1 cellular context compared by ENCODE assay signal in genomic region chr2:24792874-24793751, GRCh38.
A peak's percentile ranks its signal among the peaks of the same experiment; 100 is the strongest.
TF ChIP-seq lines count a peak whose summit lies in the region.

A gene with protein sequence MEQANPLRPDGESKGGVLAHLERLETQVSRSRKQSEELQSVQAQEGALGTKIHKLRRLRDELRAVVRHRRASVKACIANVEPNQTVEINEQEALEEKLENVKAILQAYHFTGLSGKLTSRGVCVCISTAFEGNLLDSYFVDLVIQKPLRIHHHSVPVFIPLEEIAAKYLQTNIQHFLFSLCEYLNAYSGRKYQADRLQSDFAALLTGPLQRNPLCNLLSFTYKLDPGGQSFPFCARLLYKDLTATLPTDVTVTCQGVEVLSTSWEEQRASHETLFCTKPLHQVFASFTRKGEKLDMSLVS (plus strand): TSS chr2:24793425. CDS start chr2:24793920, 495 bp downstream.
PTRHD1 (minus strand) TSS chr2:24793391; CDS start chr2:24793377, 14 bp downstream.

TF ChIP-seq in WTC11, 78 proteins besides CTCF, POLR2A, EP300 and RAD21 (continued from another document):
- TF ChIP-seq FOXP4 (CRISPR knock-in tag; IDR thresholded peaks at IDR 0.05) (no peak; the same call in 1 of the 2 replicates), ZNF121 (CRISPR knock-in tag; IDR thresholded peaks at IDR 0.05) (no peak), MLX (CRISPR knock-in tag; IDR thresholded peaks at IDR 0.05) (no peak), AR (CRISPR knock-in tag; IDR thresholded peaks at IDR 0.05) (peak; percentile 80; the same call in 1 of the 2 replicates), MXD4 (CRISPR knock-in tag; IDR thresholded peaks at IDR 0.05; ENCODE audit: borderline replicate concordance) (no peak), CREM (CRISPR knock-in tag; IDR thresholded peaks at IDR 0.05) (peak; percentile 34; the same call in 1 of the 2 replicates), ATF2 (CRISPR knock-in tag; IDR thresholded peaks at IDR 0.05; ENCODE audit: borderline replicate concordance, low read depth) (no peak), ZBTB43 (CRISPR knock-in tag; IDR thresholded peaks at IDR 0.05) (peak; percentile 90), GTF2I (CRISPR knock-in tag; conservative IDR thresholded peaks at IDR 0.05) (no peak)
- TF ChIP-seq, protein P1, sequence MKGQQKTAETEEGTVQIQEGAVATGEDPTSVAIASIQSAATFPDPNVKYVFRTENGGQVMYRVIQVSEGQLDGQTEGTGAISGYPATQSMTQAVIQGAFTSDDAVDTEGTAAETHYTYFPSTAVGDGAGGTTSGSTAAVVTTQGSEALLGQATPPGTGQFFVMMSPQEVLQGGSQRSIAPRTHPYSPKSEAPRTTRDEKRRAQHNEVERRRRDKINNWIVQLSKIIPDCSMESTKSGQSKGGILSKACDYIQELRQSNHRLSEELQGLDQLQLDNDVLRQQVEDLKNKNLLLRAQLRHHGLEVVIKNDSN (CRISPR knock-in tag; IDR thresholded peaks at IDR 0.05) = no peak
- TF ChIP-seq, protein P2, sequence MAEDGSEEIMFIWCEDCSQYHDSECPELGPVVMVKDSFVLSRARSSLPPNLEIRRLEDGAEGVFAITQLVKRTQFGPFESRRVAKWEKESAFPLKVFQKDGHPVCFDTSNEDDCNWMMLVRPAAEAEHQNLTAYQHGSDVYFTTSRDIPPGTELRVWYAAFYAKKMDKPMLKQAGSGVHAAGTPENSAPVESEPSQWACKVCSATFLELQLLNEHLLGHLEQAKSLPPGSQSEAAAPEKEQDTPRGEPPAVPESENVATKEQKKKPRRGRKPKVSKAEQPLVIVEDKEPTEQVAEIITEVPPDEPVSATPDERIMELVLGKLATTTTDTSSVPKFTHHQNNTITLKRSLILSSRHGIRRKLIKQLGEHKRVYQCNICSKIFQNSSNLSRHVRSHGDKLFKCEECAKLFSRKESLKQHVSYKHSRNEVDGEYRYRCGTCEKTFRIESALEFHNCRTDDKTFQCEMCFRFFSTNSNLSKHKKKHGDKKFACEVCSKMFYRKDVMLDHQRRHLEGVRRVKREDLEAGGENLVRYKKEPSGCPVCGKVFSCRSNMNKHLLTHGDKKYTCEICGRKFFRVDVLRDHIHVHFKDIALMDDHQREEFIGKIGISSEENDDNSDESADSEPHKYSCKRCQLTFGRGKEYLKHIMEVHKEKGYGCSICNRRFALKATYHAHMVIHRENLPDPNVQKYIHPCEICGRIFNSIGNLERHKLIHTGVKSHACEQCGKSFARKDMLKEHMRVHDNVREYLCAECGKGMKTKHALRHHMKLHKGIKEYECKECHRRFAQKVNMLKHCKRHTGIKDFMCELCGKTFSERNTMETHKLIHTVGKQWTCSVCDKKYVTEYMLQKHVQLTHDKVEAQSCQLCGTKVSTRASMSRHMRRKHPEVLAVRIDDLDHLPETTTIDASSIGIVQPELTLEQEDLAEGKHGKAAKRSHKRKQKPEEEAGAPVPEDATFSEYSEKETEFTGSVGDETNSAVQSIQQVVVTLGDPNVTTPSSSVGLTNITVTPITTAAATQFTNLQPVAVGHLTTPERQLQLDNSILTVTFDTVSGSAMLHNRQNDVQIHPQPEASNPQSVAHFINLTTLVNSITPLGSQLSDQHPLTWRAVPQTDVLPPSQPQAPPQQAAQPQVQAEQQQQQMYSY (CRISPR knock-in tag; IDR thresholded peaks at IDR 0.05) = peak; percentile 88
TF ChIP-seq in WTC11: peak in this region for 29.
